In genomic region chr1:45303582-45304310, GRCh38 we compare ENCODE assay signal across 1 cellular context.
TF ChIP-seq lines count a peak whose summit lies in the region.

No MANE protein-coding gene starts in this region.

TF ChIP-seq in HepG2, 621 proteins besides CTCF, POLR2A, EP300 and RAD21 (continued from another document and continues in another):
- TF ChIP-seq REST (IDR thresholded peaks at IDR 0.05; ENCODE audit: borderline replicate concordance in 1 of 2, low read depth in 1 of 2, low read length in 2 of 2) (no peak), WIZ (CRISPR knock-in tag; IDR thresholded peaks at IDR 0.05) (0 out of 2 replicates have a peak, but pooled peaks have one; percentile 42), ZMYM3 (CRISPR knock-in tag; IDR thresholded peaks at IDR 0.05) (peak; percentile 60), NRL (CRISPR knock-in tag; IDR thresholded peaks at IDR 0.05; ENCODE audit: borderline replicate concordance) (peak; percentile 76), MTF2 (CRISPR knock-in tag; IDR thresholded peaks at IDR 0.05; ENCODE audit: borderline replicate concordance) (no peak), SNAPC5 (CRISPR knock-in tag; IDR thresholded peaks at IDR 0.05; ENCODE audit: borderline replicate concordance) (peak; percentile 52; the same call in 1 of the 2 replicates), ZNF850 (CRISPR knock-in tag; conservative IDR thresholded peaks at IDR 0.05) (no peak), TOE1 (CRISPR knock-in tag; IDR thresholded peaks at IDR 0.05) (no peak), CCDC6 (CRISPR knock-in tag; IDR thresholded peaks at IDR 0.05) (peak; percentile 77; the same call in 1 of the 2 replicates), ZKSCAN5 (CRISPR knock-in tag; IDR thresholded peaks at IDR 0.05) (no peak), YEATS2 (CRISPR knock-in tag; IDR thresholded peaks at IDR 0.05; ENCODE audit: borderline replicate concordance) (peak; percentile 81), TSC22D2 (CRISPR knock-in tag; IDR thresholded peaks at IDR 0.05; ENCODE audit: borderline replicate concordance) (no peak), ZNF280B (CRISPR knock-in tag; IDR thresholded peaks at IDR 0.05; ENCODE audit: borderline replicate concordance) (0 out of 2 replicates have a peak, but pooled peaks have one; percentile 38), SIX1 (CRISPR knock-in tag; IDR thresholded peaks at IDR 0.05; ENCODE audit: borderline replicate concordance) (peak; percentile 16; the same call in 1 of the 2 replicates), ZNF44 (CRISPR knock-in tag; IDR thresholded peaks at IDR 0.05) (no peak), ETV5 (CRISPR knock-in tag; IDR thresholded peaks at IDR 0.05; ENCODE audit: borderline replicate concordance) (peak; percentile 68), CEBPG (CRISPR knock-in tag; IDR thresholded peaks at IDR 0.05) (peak; percentile 84), HHEX (CRISPR knock-in tag; IDR thresholded peaks at IDR 0.05) (no peak), RNF219 (CRISPR knock-in tag; IDR thresholded peaks at IDR 0.05) (no peak), PAX8 (CRISPR knock-in tag; IDR thresholded peaks at IDR 0.05; ENCODE audit: borderline replicate concordance) (peak; percentile 85; the same call in 1 of the 2 replicates), PHF5A (CRISPR knock-in tag; IDR thresholded peaks at IDR 0.05; ENCODE audit: low read depth, unreplicated experiment) (no peak), KIAA2018 (CRISPR knock-in tag; IDR thresholded peaks at IDR 0.05; ENCODE audit: borderline replicate concordance) (no peak), RBAK (CRISPR knock-in tag; IDR thresholded peaks at IDR 0.05) (no peak), ZNF672 (CRISPR knock-in tag; IDR thresholded peaks at IDR 0.05) (no peak), ZNF503 (CRISPR knock-in tag; IDR thresholded peaks at IDR 0.05) (no peak), ZNF713 (CRISPR knock-in tag; IDR thresholded peaks at IDR 0.05) (0 out of 2 replicates have a peak, but pooled peaks have one; percentile 22), RBM39 (IDR thresholded peaks at IDR 0.05; ENCODE audit: low read depth, low read length, poor library complexity, severe bottlenecking) (peak; percentile 85), ARID4A (CRISPR knock-in tag; IDR thresholded peaks at IDR 0.05; ENCODE audit: borderline replicate concordance) (peak; percentile 89), NFATC3 (CRISPR knock-in tag; IDR thresholded peaks at IDR 0.05) (no peak), HMG20B (CRISPR knock-in tag; conservative IDR thresholded peaks at IDR 0.05) (0 out of 2 replicates have a peak, but pooled peaks have one; percentile 32), UBTF (CRISPR knock-in tag; IDR thresholded peaks at IDR 0.05) (peak; percentile 91)
